Comparison of ENCODE assay signal across 11 cellular contexts in genomic region chr5:150298701-150299451, GRCh38. TPM values are rescaled to one million over a fixed set of nuclear protein-coding genes. Genes with fewer than 3 reads are reported as not detected.
DNase-seq lines count a peak whose midpoint lies in the region; ATAC-seq and TF ChIP-seq lines count a peak whose summit lies in the region.
"Had no signal": no experiment of that assay in that cellular context is flagged by ENCODE, and none has a peak within 500 bp of the region (broad histone marks: within the 10 kb centered on the region; RNA-seq: fewer than 3 reads in every experiment).

No MANE protein-coding gene starts in this region.

- no peak overlapping the region for H2AFZ ChIP-seq in GM23248

- H3K79me2 ChIP-seq in GM23248 (ENCODE audit: insufficient read depth) = no peaks in the 10 kb centered on the region

- H3K9me3 ChIP-seq in GM23248 (ENCODE audit: low read depth) (no peaks in the 10 kb centered on the region), gastrocnemius medialis (no peaks in the 10 kb centered on the region)
- H3K9me3 ChIP-seq: tibial nerve had no signal

- no peak overlapping the region for H3K4me3 ChIP-seq in GM23248
- no peak overlapping the region for H3K4me3 ChIP-seq in gastrocnemius medialis
- H3K4me3 ChIP-seq: tibial nerve had no signal

- no peaks in the 10 kb centered on the region for H3K9me2 ChIP-seq in GM23248 (ENCODE audit: insufficient read depth)

- H3F3A ChIP-seq in GM23248 (ENCODE audit: insufficient read depth) = peaks cover 19% of the 10 kb centered on the region

- H4K20me1 ChIP-seq in GM23248 (ENCODE audit: insufficient read depth) = no peaks in the 10 kb centered on the region

- H3K4me1 ChIP-seq in GM23248 (ENCODE audit: insufficient read depth) = peaks cover 39% of the 10 kb centered on the region
- peaks cover 21% of the 10 kb centered on the region for H3K4me1 ChIP-seq in foreskin keratinocyte
- peaks cover 0 to 5% of the 10 kb centered on the region in 2 donors for H3K4me1 ChIP-seq in gastrocnemius medialis

- in situ Hi-C loops in GM23248 (cut with MboI) = no loop called here
- in situ Hi-C loops in gastrocnemius medialis (cut with MboI; ENCODE audit: low sequenced_read_pairs in 4 of 4) = no loop called here

- WGBS in GM23248 (ENCODE audit: low coverage in 1 of 2, low lambda C conversion rate in 2 of 2, missing lambda C conversion rate in 2 of 2), 2 experiments = 15 to 17% methylated on average over 10 of the region's 10 CpGs

- H3K27ac ChIP-seq in GM23248 (peak overlapping the region; percentile 96), foreskin keratinocyte (peak overlapping the region; percentile 40), gastrocnemius medialis (no peak overlapping the region)

- H3K9ac ChIP-seq in GM23248 = peak overlapping the region; percentile 71

- intact Hi-C loops in gastrocnemius medialis (cut with DNase I; ENCODE audit: low total_unique reads) = no loop called here

- TF ChIP-seq CTCF in foreskin keratinocyte (conservative IDR thresholded peaks at IDR 0.05) (no peak), gastrocnemius medialis (IDR thresholded peaks at IDR 0.05 in 4 of 5, conservative IDR thresholded peaks at IDR 0.05 in 1 of 5) (no peak)

- H3K36me3 ChIP-seq in GM23248 (ENCODE audit: low read depth) (no peaks in the 10 kb centered on the region), gastrocnemius medialis (no peaks in the 10 kb centered on the region)

- DNase-seq in GM23248 = peak; percentile 99
- DNase-seq in amniotic epithelial cell (ENCODE audit: low read depth) = peak; percentile 99
- DNase-seq in foreskin keratinocyte = peak; percentile 96
- no peak for DNase-seq in gastrocnemius medialis
- DNase-seq in left lobe of liver (ENCODE audit: low spot score) = no peak
- DNase-seq in cortex of kidney (lab: John Stamatoyannopoulos, UW) = no peak
- DNase-seq: amygdala, NCI-H69 had no signal

- peak overlapping the region; percentile 31 for H3K4me2 ChIP-seq in GM23248 (ENCODE audit: unreplicated experiment)

- ATAC-seq in foreskin keratinocyte (peak; percentile 69), gastrocnemius medialis (peak; percentile 28 to 37), GM18861 (IDR thresholded peaks at IDR 0.05; ENCODE audit: unreplicated experiment) (no peak), left lobe of liver (no peak), GM21737 (IDR thresholded peaks at IDR 0.05; ENCODE audit: unreplicated experiment) (no peak)

- H3K27me3 ChIP-seq in GM23248 (replicated peaks; ENCODE audit: insufficient read depth) (no peaks in the 10 kb centered on the region), foreskin keratinocyte (no peaks in the 10 kb centered on the region), gastrocnemius medialis (no peaks in the 10 kb centered on the region)

- TF ChIP-seq POLR2A in gastrocnemius medialis (IDR thresholded peaks at IDR 0.05) = no peak

RNA-seq across cellular contexts. Expression of gene ARSI, which starts 3.8 kb away (rescaled TPM):
- 4.2 and 4.3 TPM in 2 replicates for total RNA-seq in GM23248 (2014; rRNA removed; shearing (Covaris generic))
- 0.72 and 1.0 TPM in 2 replicates for polyA plus RNA-seq in GM23248 (2016; fragmentation: Nextera tagmentation; extraction: Ambion mirVana)
- 4.7 and 5.0 TPM in 2 replicates for total RNA-seq in foreskin keratinocyte
- polyA plus RNA-seq in foreskin keratinocyte = 3.5 and 3.7 TPM in 2 replicates
- not detected for total RNA-seq in gastrocnemius medialis
- total RNA-seq in left lobe of liver = 0.43 TPM

RNA-seq across cellular contexts. Expression of gene CAMK2A, which starts 9.3 kb away (rescaled TPM):
- 0.43 and 0.51 TPM in 2 replicates for total RNA-seq in GM23248 (2014; rRNA removed; shearing (Covaris generic))
- polyA plus RNA-seq in GM23248 (2016; fragmentation: Nextera tagmentation; extraction: Ambion mirVana) (not detected in 2 replicates), foreskin keratinocyte (0.01 TPM in 1 of 2 replicates, not detected in the other)
- total RNA-seq in foreskin keratinocyte (0.04 TPM in 1 of 2 replicates, not detected in the other), gastrocnemius medialis (10 to 100 TPM; 32.0 to 78.1 (median 48.6) TPM), left lobe of liver (not detected)

RNA-seq across cellular contexts. Expression of gene TCOF1, which starts 58.6 kb away (rescaled TPM):
- total RNA-seq in GM23248 (2014; rRNA removed; shearing (Covaris generic)) = 18.0 and 22.5 TPM in 2 replicates
- polyA plus RNA-seq in GM23248 (2016; fragmentation: Nextera tagmentation; extraction: Ambion mirVana) = 15.1 and 16.3 TPM in 2 replicates
- 76.4 and 97.3 TPM in 2 replicates for total RNA-seq in foreskin keratinocyte
- 46.1 and 61.7 TPM in 2 replicates for polyA plus RNA-seq in foreskin keratinocyte
- total RNA-seq in gastrocnemius medialis = 10 to 100 TPM; 22.1 to 31.7 (median 27.1) TPM
- 9.9 TPM for total RNA-seq in left lobe of liver

Comparison
In these comparisons a context has a peak if more than half of its experiments do, and no peak if none do; other contexts are left out.
1. DNase-seq: peak in GM23248 (single experiment), amniotic epithelial cell (single experiment) and foreskin keratinocyte (2 of 2); none in gastrocnemius medialis (0 of 2), left lobe of liver (single experiment) and cortex of kidney (single experiment).
2. H3K27ac ChIP-seq: peak in GM23248 (single experiment) and foreskin keratinocyte (single experiment); none in gastrocnemius medialis (0 of 4).
3. ATAC-seq: peak in foreskin keratinocyte (single experiment) and gastrocnemius medialis (2 of 2); none in GM18861 (single experiment), left lobe of liver (single experiment) and GM21737 (single experiment).
4. RNA of gene CAMK2A, which starts 9.3 kb away (total RNA-seq): 32.0 to 78.1 TPM in gastrocnemius medialis; 0.43 to 0.51 TPM in GM23248, not detected in left lobe of liver (single experiment) and 0.04 TPM in foreskin keratinocyte; every median in the first group is over 10 times any median in the second.